Comparison of ENCODE assay signal across 26 cellular contexts in genomic region chr6:72916906-72917305, GRCh38.
"Had no signal": no experiment of that assay in that cellular context is flagged by ENCODE, and none has a peak within 500 bp of the region (broad histone marks: within the 10 kb centered on the region; RNA-seq: fewer than 3 reads in every experiment).

No MANE protein-coding gene starts in this region.

- H3K27me3 ChIP-seq: MG63 had no signal

- H3K27ac ChIP-seq: KMS-11, SK-N-MC, VCaP had no signal

- H3K36me3 ChIP-seq: MG63 had no signal

- H3K9ac ChIP-seq: KMS-11 had no signal

- H3K4me3 ChIP-seq: MG63, SK-N-MC had no signal

- H3K4me2 ChIP-seq: KMS-11 had no signal

- DNase-seq: activated CD4-positive, alpha-beta memory T cell treated with anti-CD3 and anti-CD28 coated beads, Interleukin-2, amount 10 ng/mL, durations not matched to agents 7 days and 5 days; activated CD4-positive, alpha-beta T cell treated with anti-CD3 and anti-CD28 coated beads for 36 hours; activated CD4-positive, alpha-beta T cell treated with anti-CD3 and anti-CD28 coated beads, Interleukin-2, amount 50 U/mL, for 1 hour; activated CD4-positive, CD25-positive, alpha-beta regulatory T cell; activated gamma-delta T cell; activated naive CD4-positive, alpha-beta T cell treated with anti-CD3 and anti-CD28 coated beads for 36 hours; activated T-cell treated with anti-CD3 and anti-CD28 coated beads for 4 hours; activated T-cell treated with anti-CD3 and anti-CD28 coated beads, Interleukin-2, amount 50 U/mL, for 48 hours; MG63; NCI-H1105; NCI-H1436; NCI-H1694 treated with DMSO at 0.1 percent for 48 hours; NCI-H2029 treated with DMSO at 0.1 percent for 48 hours; NCI-H345; NCI-H510A; NCI-H526 treated with DMSO at 0.1 percent for 48 hours; NCI-H82; OCI-M1; RPMI8226; T-helper 1 cell had no signal

- H3K9me3 ChIP-seq: MG63 had no signal

- ATAC-seq: activated CD4-positive, alpha-beta T cell treated with anti-CD3 and anti-CD28 coated beads for 36 hours; activated T-helper 17 cell treated with anti-CD3 and anti-CD28 coated beads, Interleukin-2, amount 50 U/mL, for 72 hours; Panc1; Right ventricle myocardium inferior had no signal
